ENCODE assay signal across 39 cellular contexts in the genomic region with DNA sequence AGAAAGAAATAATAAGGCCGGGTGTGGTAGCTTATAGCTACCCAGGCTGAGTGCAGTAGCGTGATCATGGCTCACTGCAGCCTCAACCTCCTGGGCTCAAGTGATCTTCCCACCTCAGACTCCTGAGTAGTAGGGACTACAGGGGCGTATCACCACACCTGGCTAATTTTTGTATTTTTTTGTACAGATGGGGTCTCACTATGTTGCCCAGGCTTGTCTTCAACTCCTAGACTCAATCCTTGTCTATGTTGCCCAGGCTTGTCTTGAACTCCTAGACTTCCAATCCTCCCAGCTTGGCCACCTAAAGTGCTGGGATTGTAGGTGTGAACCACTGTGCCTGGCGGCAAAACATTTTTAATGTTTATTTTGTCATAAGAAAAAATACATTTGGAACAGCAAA. TPM values are rescaled to one million over a fixed set of nuclear protein-coding genes. Genes with fewer than 3 reads are reported as not detected.
"Had no signal": no experiment of that assay in that cellular context is flagged by ENCODE, and none has a peak within 500 bp of the region (broad histone marks: within the 10 kb centered on the region; RNA-seq: fewer than 3 reads in every experiment).

No MANE protein-coding gene starts in this region.

- ATAC-seq: activated CD4-positive, alpha-beta T cell treated with anti-CD3 and anti-CD28 coated beads for 36 hours; activated CD4-positive, CD25-positive, alpha-beta regulatory T cell treated with anti-CD3 and anti-CD28 coated beads, Interleukin-2, amount 50 U/mL, for 24 hours; activated CD8-positive, alpha-beta memory T cell treated with anti-CD3 and anti-CD28 coated beads, Interleukin-2, amount 10 ng/mL, durations not matched to agents 7 days and 5 days; activated CD8-positive, alpha-beta T cell treated with anti-CD3 and anti-CD28 coated beads, Interleukin-2, amount 10 ng/mL, durations not matched to agents 7 days and 5 days; activated naive CD8-positive, alpha-beta T cell treated with anti-CD3 and anti-CD28 coated beads, Interleukin-2, amount 50 U/mL, for 24 hours had no signal

- H3K9me3 ChIP-seq: ascending aorta had no signal

- H3K27ac Mint-ChIP-seq: activated CD4-positive, alpha-beta memory T cell treated with anti-CD3 and anti-CD28 coated beads, Interleukin-2, amount 10 ng/mL, durations not matched to agents 7 days and 5 days; activated CD4-positive, alpha-beta T cell treated with anti-CD3 and anti-CD28 coated beads for 36 hours; activated CD4-positive, alpha-beta T cell treated with anti-CD3 and anti-CD28 coated beads, Interleukin-2, amount 10 ng/mL, durations not matched to agents 7 days and 5 days; activated CD8-positive, alpha-beta memory T cell treated with anti-CD3 and anti-CD28 coated beads, Interleukin-2, amount 10 ng/mL, durations not matched to agents 7 days and 5 days; activated CD8-positive, alpha-beta T cell treated with anti-CD3 and anti-CD28 coated beads, Interleukin-2, amount 10 ng/mL, durations not matched to agents 7 days and 5 days; activated naive CD4-positive, alpha-beta T cell treated with anti-CD3 and anti-CD28 coated beads, Interleukin-2, amount 10 ng/mL, durations not matched to agents 7 days and 5 days; activated naive CD4-positive, alpha-beta T cell treated with anti-CD3 and anti-CD28 coated beads, Interleukin-2, amount 50 U/mL, for 24 hours; activated naive CD8-positive, alpha-beta T cell; activated naive CD8-positive, alpha-beta T cell treated with anti-CD3 and anti-CD28 coated beads, Interleukin-2, amount 10 ng/mL, durations not matched to agents 7 days and 5 days; activated naive CD8-positive, alpha-beta T cell treated with anti-CD3 and anti-CD28 coated beads, Interleukin-2, amount 50 U/mL, for 24 hours; activated T-cell treated with anti-CD3 and anti-CD28 coated beads, Interleukin-2, amount 50 U/mL, for 24 hours; activated T-helper 2 cell treated with anti-CD3 and anti-CD28 coated beads, Interferon-gamma antibody, Interleukin-2, Interleukin-4, amounts not matched to agents 10 μg/mL and 5 μg/mL and 100 μg/mL, durations not matched to agents 14 hours and 24 hours and 36 hours; brain; T-helper 1 cell treated with Interleukin-12 subunit alpha and Interleukin-12 subunit beta and Interleukin-4 antibody, amounts not matched to agents 30 μg/mL and 1 μg/mL, for 36 hours; T-helper 2 cell treated with Interferon-gamma antibody and Interleukin-4, amounts not matched to agents 5 μg/mL and 100 μg/mL, for 36 hours had no signal

- H3K27ac ChIP-seq: ascending aorta, cardiac muscle cell, VCaP had no signal

- H3K27me3 Mint-ChIP-seq: activated CD4-positive, alpha-beta memory T cell treated with anti-CD3 and anti-CD28 coated beads, Interleukin-2, amount 10 ng/mL, durations not matched to agents 7 days and 5 days; activated CD4-positive, alpha-beta T cell treated with anti-CD3 and anti-CD28 coated beads for 36 hours; activated CD4-positive, alpha-beta T cell treated with anti-CD3 and anti-CD28 coated beads, Interleukin-2, amount 10 ng/mL, durations not matched to agents 7 days and 5 days; activated CD8-positive, alpha-beta memory T cell treated with anti-CD3 and anti-CD28 coated beads, Interleukin-2, amount 10 ng/mL, durations not matched to agents 7 days and 5 days; activated naive CD4-positive, alpha-beta T cell treated with anti-CD3 and anti-CD28 coated beads, Interleukin-2, amount 10 ng/mL, durations not matched to agents 7 days and 5 days; activated naive CD4-positive, alpha-beta T cell treated with anti-CD3 and anti-CD28 coated beads, Interleukin-2, amount 50 U/mL, for 24 hours; activated naive CD8-positive, alpha-beta T cell; activated naive CD8-positive, alpha-beta T cell treated with anti-CD3 and anti-CD28 coated beads, Interleukin-2, amount 10 ng/mL, durations not matched to agents 7 days and 5 days; activated naive CD8-positive, alpha-beta T cell treated with anti-CD3 and anti-CD28 coated beads, Interleukin-2, amount 50 U/mL, for 24 hours; activated T-cell treated with anti-CD3 and anti-CD28 coated beads, Interleukin-2, amount 50 U/mL, for 24 hours; brain; central memory CD8-positive, alpha-beta T cell had no signal

- H3K36me3 ChIP-seq: ascending aorta had no signal

- H3K4me1 ChIP-seq: ascending aorta had no signal

- H3K9me3 Mint-ChIP-seq: activated CD4-positive, alpha-beta memory T cell treated with anti-CD3 and anti-CD28 coated beads, Interleukin-2, amount 10 ng/mL, durations not matched to agents 7 days and 5 days; activated CD4-positive, alpha-beta T cell treated with anti-CD3 and anti-CD28 coated beads, Interleukin-2, amount 10 ng/mL, durations not matched to agents 7 days and 5 days; activated naive CD4-positive, alpha-beta T cell treated with anti-CD3 and anti-CD28 coated beads, Interleukin-2, amount 10 ng/mL, durations not matched to agents 7 days and 5 days; activated naive CD4-positive, alpha-beta T cell treated with anti-CD3 and anti-CD28 coated beads, Interleukin-2, amount 50 U/mL, for 24 hours; activated naive CD8-positive, alpha-beta T cell treated with anti-CD3 and anti-CD28 coated beads, Interleukin-2, amount 10 ng/mL, durations not matched to agents 7 days and 5 days; activated naive CD8-positive, alpha-beta T cell treated with anti-CD3 and anti-CD28 coated beads, Interleukin-2, amount 50 U/mL, for 24 hours; activated T-cell treated with anti-CD3 and anti-CD28 coated beads, Interleukin-2, amount 50 U/mL, for 24 hours; activated T-helper 2 cell treated with anti-CD3 and anti-CD28 coated beads, Interferon-gamma antibody, Interleukin-2, Interleukin-4, amounts not matched to agents 10 μg/mL and 5 μg/mL and 100 μg/mL, durations not matched to agents 14 hours and 24 hours and 36 hours; central memory CD8-positive, alpha-beta T cell; T-helper 1 cell treated with Interleukin-12 subunit alpha and Interleukin-12 subunit beta and Interleukin-4 antibody, amounts not matched to agents 30 μg/mL and 1 μg/mL, for 36 hours; T-helper 2 cell treated with Interferon-gamma antibody and Interleukin-4, amounts not matched to agents 5 μg/mL and 100 μg/mL, for 36 hours had no signal

- H3K4me1 Mint-ChIP-seq: activated CD4-positive, alpha-beta memory T cell treated with anti-CD3 and anti-CD28 coated beads, Interleukin-2, amount 10 ng/mL, durations not matched to agents 7 days and 5 days; activated CD4-positive, alpha-beta T cell treated with anti-CD3 and anti-CD28 coated beads for 36 hours; activated CD4-positive, alpha-beta T cell treated with anti-CD3 and anti-CD28 coated beads, Interleukin-2, amount 10 ng/mL, durations not matched to agents 7 days and 5 days; activated CD8-positive, alpha-beta memory T cell treated with anti-CD3 and anti-CD28 coated beads, Interleukin-2, amount 10 ng/mL, durations not matched to agents 7 days and 5 days; activated naive CD4-positive, alpha-beta T cell treated with anti-CD3 and anti-CD28 coated beads, Interleukin-2, amount 10 ng/mL, durations not matched to agents 7 days and 5 days; activated naive CD4-positive, alpha-beta T cell treated with anti-CD3 and anti-CD28 coated beads, Interleukin-2, amount 50 U/mL, for 24 hours; activated naive CD8-positive, alpha-beta T cell treated with anti-CD3 and anti-CD28 coated beads, Interleukin-2, amount 10 ng/mL, durations not matched to agents 7 days and 5 days; activated naive CD8-positive, alpha-beta T cell treated with anti-CD3 and anti-CD28 coated beads, Interleukin-2, amount 50 U/mL, for 24 hours; brain; central memory CD8-positive, alpha-beta T cell had no signal

- H3K4me3 Mint-ChIP-seq: activated CD4-positive, alpha-beta memory T cell treated with anti-CD3 and anti-CD28 coated beads, Interleukin-2, amount 10 ng/mL, durations not matched to agents 7 days and 5 days; activated CD4-positive, alpha-beta T cell treated with anti-CD3 and anti-CD28 coated beads for 36 hours; activated CD4-positive, alpha-beta T cell treated with anti-CD3 and anti-CD28 coated beads, Interleukin-2, amount 10 ng/mL, durations not matched to agents 7 days and 5 days; activated CD8-positive, alpha-beta memory T cell treated with anti-CD3 and anti-CD28 coated beads, Interleukin-2, amount 10 ng/mL, durations not matched to agents 7 days and 5 days; activated CD8-positive, alpha-beta T cell treated with anti-CD3 and anti-CD28 coated beads, Interleukin-2, amount 10 ng/mL, durations not matched to agents 7 days and 5 days; activated naive CD4-positive, alpha-beta T cell treated with anti-CD3 and anti-CD28 coated beads, Interleukin-2, amount 10 ng/mL, durations not matched to agents 7 days and 5 days; activated naive CD4-positive, alpha-beta T cell treated with anti-CD3 and anti-CD28 coated beads, Interleukin-2, amount 50 U/mL, for 24 hours; activated naive CD8-positive, alpha-beta T cell; activated naive CD8-positive, alpha-beta T cell treated with anti-CD3 and anti-CD28 coated beads, Interleukin-2, amount 10 ng/mL, durations not matched to agents 7 days and 5 days; activated naive CD8-positive, alpha-beta T cell treated with anti-CD3 and anti-CD28 coated beads, Interleukin-2, amount 50 U/mL, for 24 hours; activated T-cell treated with anti-CD3 and anti-CD28 coated beads, Interleukin-2, amount 50 U/mL, for 24 hours; brain; central memory CD8-positive, alpha-beta T cell; T-helper 1 cell treated with Interleukin-12 subunit alpha and Interleukin-12 subunit beta and Interleukin-4 antibody, amounts not matched to agents 30 μg/mL and 1 μg/mL, for 36 hours; T-helper 2 cell treated with Interferon-gamma antibody and Interleukin-4, amounts not matched to agents 5 μg/mL and 100 μg/mL, for 36 hours had no signal

- FAIRE-seq: bronchial epithelial cell had no signal

- H3K4me3 ChIP-seq: ascending aorta, cardiac muscle cell had no signal

- DNase-seq: activated CD4-positive, alpha-beta memory T cell treated with anti-CD3 and anti-CD28 coated beads, Interleukin-2, amount 10 ng/mL, durations not matched to agents 7 days and 5 days; activated CD4-positive, alpha-beta T cell treated with anti-CD3 and anti-CD28 coated beads for 1 hour; activated CD4-positive, alpha-beta T cell treated with anti-CD3 and anti-CD28 coated beads for 36 hours; activated CD4-positive, alpha-beta T cell treated with anti-CD3 and anti-CD28 coated beads for 48 hours; activated CD4-positive, alpha-beta T cell treated with anti-CD3 and anti-CD28 coated beads, Interleukin-2, amount 10 ng/mL, durations not matched to agents 7 days and 5 days; activated CD4-positive, alpha-beta T cell treated with anti-CD3 and anti-CD28 coated beads, Interleukin-2, amount 50 U/mL, for 48 hours; activated CD4-positive, CD25-positive, alpha-beta regulatory T cell; activated CD8-positive, alpha-beta memory T cell treated with anti-CD3 and anti-CD28 coated beads for 24 hours; activated CD8-positive, alpha-beta memory T cell treated with anti-CD3 and anti-CD28 coated beads, Interleukin-2, amount 10 ng/mL, durations not matched to agents 7 days and 5 days; activated CD8-positive, alpha-beta memory T cell treated with anti-CD3 and anti-CD28 coated beads, Interleukin-2, amount 50 U/mL, for 48 hours; activated CD8-positive, alpha-beta T cell treated with anti-CD3 and anti-CD28 coated beads, Interleukin-2, amount 10 ng/mL, durations not matched to agents 7 days and 5 days; activated effector memory CD4-positive, alpha-beta T cell treated with Interleukin-2 at 50 U/mL for 16 hours; activated gamma-delta T cell; activated naive CD4-positive, alpha-beta T cell treated with anti-CD3 and anti-CD28 coated beads, Interleukin-2, amount 10 ng/mL, durations not matched to agents 7 days and 5 days; activated naive CD4-positive, alpha-beta T cell treated with Interleukin-2 at 50 U/mL for 16 hours; activated naive CD8-positive, alpha-beta T cell treated with anti-CD3 and anti-CD28 coated beads, Interleukin-2, amount 10 ng/mL, durations not matched to agents 7 days and 5 days; activated naive CD8-positive, alpha-beta T cell treated with anti-CD3 and anti-CD28 coated beads, Interleukin-2, amount 50 U/mL, for 24 hours; activated T-cell treated with anti-CD3 and anti-CD28 coated beads, Interleukin-2, amount 50 U/mL, for 24 hours; activated T-cell treated with anti-CD3 and anti-CD28 coated beads, Interleukin-2, amount 50 U/mL, for 48 hours; amygdala; anterior cingulate cortex; caudate nucleus; cerebellar nuclear complex; T-helper 1 cell; T-helper 2 cell; T-helper 9 cell had no signal

- H3K27me3 ChIP-seq: ascending aorta, cardiac muscle cell had no signal

RNA-seq across cellular contexts. Expression of gene MIXL1, which starts 30.5 kb away (rescaled TPM):
- total RNA-seq: activated CD4-positive, alpha-beta memory T cell treated with anti-CD3 and anti-CD28 coated beads, Interleukin-2, amount 10 ng/mL, durations not matched to agents 7 days and 5 days; activated CD4-positive, alpha-beta T cell treated with anti-CD3 and anti-CD28 coated beads for 36 hours; activated CD4-positive, alpha-beta T cell treated with anti-CD3 and anti-CD28 coated beads, Interleukin-2, amount 10 ng/mL, durations not matched to agents 7 days and 5 days; activated CD8-positive, alpha-beta memory T cell treated with anti-CD3 and anti-CD28 coated beads, Interleukin-2, amount 10 ng/mL, durations not matched to agents 7 days and 5 days; activated CD8-positive, alpha-beta T cell treated with anti-CD3 and anti-CD28 coated beads, Interleukin-2, amount 10 ng/mL, durations not matched to agents 7 days and 5 days; activated naive CD8-positive, alpha-beta T cell treated with anti-CD3 and anti-CD28 coated beads, Interleukin-2, amount 10 ng/mL, durations not matched to agents 7 days and 5 days; activated T-helper 2 cell treated with anti-CD3 and anti-CD28 coated beads, Interferon-gamma antibody, Interleukin-2, Interleukin-4, amounts not matched to agents 10 μg/mL and 5 μg/mL and 100 μg/mL, durations not matched to agents 14 hours and 24 hours and 36 hours; ascending aorta; bronchial epithelial cell had no signal
- polyA plus RNA-seq: adipose tissue had no signal
